Comparison of ENCODE assay signal across 8 cellular contexts in the genomic region with DNA sequence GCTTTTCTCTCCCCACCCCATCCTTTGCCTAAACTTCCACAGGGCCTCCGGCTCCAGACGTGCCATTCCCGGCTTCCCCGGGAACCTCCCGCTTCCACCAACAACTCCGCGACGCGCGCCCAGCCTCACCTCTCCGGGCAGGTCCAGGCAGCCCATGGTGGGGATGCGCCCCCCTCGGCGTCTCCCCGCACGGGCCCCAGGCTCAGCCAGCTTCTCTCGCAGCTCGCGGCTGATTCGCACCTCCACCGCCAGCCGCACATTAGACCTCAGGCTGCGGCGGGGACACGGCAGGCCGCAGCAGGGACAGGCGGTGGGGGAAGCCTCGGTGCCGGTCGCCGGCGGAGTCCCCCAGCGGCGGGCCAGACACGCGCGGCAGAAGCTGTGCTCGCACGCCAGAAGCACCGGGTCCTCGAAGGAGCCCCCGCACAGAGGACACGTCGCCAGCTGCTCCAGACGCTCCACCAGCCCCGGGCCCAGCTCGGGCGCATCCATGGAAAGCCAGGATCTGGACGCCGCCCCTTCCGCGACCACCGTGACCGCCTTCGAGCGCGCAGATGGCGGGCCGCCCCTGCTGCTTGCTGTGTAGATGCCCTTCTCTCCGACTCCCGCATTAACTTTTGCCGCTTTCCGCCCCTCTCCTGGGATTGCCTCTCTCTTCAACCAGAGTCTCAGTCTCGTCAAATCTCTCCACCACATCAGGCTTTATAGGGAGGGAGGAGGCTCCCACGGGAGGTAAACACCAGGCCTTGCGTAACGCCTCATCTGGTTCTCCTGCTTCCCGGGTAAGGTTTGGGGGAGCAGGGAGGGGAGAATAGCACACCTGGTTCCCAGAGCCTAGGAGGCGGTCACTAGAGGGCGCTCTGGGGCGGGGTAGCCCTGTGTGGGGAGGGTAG. TPM values are rescaled to one million over a fixed set of nuclear protein-coding genes. Genes with fewer than 3 reads are reported as not detected.
DNase-seq lines count a peak whose midpoint lies in the region; ATAC-seq, FAIRE-seq and TF ChIP-seq lines count a peak whose summit lies in the region.

A gene with protein sequence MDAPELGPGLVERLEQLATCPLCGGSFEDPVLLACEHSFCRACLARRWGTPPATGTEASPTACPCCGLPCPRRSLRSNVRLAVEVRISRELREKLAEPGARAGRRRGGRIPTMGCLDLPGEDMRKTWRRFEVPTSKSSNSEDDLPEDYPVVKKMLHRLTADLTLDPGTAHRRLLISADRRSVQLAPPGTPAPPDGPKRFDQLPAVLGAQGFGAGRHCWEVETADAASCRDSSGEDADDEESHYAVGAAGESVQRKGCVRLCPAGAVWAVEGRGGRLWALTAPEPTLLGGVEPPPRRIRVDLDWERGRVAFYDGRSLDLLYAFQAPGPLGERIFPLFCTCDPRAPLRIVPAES (minus strand): TSS at position 676 of the 893 bp plus-strand sequence. CDS start 184 bp downstream, at position 492.

- H3K9ac ChIP-seq in DND-41 (ENCODE audit: low read depth, low read length), result 0 out of 2 replicates have a peak within 1 kb of the TSS, but pooled peaks have one; percentile 3

- H3K9me3 ChIP-seq in DND-41 (ENCODE audit: insufficient read depth, low read length, severe bottlenecking) (no peaks in the 10 kb centered on the region), muscle layer of duodenum (ENCODE audit: control insufficient read depth in 1 of 2, low read length in 2 of 2) (no peaks in the 10 kb centered on the region)

- no peaks in the 10 kb centered on the region; the same call in 1 of the 2 replicates for H4K20me1 ChIP-seq in DND-41 (ENCODE audit: insufficient read depth, low read length)

- peaks cover 5% of the 10 kb centered on the region for H3K36me3 ChIP-seq in DND-41 (ENCODE audit: insufficient read depth, low read length)
- no peaks in the 10 kb centered on the region for H3K36me3 ChIP-seq in muscle layer of duodenum (ENCODE audit: control insufficient read depth in 1 of 2, insufficient read depth in 2 of 2, low read length in 2 of 2)

- H3K27me3 ChIP-seq in DND-41 (ENCODE audit: insufficient read depth, low read length, poor library complexity), result no peaks in the 10 kb centered on the region
- peaks cover 29% of the 10 kb centered on the region for H3K27me3 ChIP-seq in muscle layer of duodenum (ENCODE audit: low read depth, low read length)

- H3K4me1 ChIP-seq in DND-41 (ENCODE audit: insufficient read depth, low read length) (peaks cover 36% of the 10 kb centered on the region), muscle layer of duodenum (ENCODE audit: control insufficient read depth in 1 of 2, insufficient read depth in 2 of 2, low read length in 2 of 2) (peaks cover 0 to 28% of the 10 kb centered on the region in 2 donors)

- no peak within 1 kb of the TSS for H2AFZ ChIP-seq in DND-41 (ENCODE audit: low read depth, low read length)

- DNase-seq in DND-41, result no peak
- DNase-seq in NCI-H2171 (lab: John Stamatoyannopoulos, UW), result peak; percentile 54
- peak; percentile 22 for DNase-seq in cerebellum (ENCODE audit: low spot score)
- no peak for DNase-seq in frontal cortex (ENCODE audit: low spot score in 2 of 2)
- DNase-seq in hippocampal formation (lab: John Stamatoyannopoulos, UW), result no peak
- DNase-seq in HK-2 (ENCODE audit: unreplicated experiment), result no peak

- TF ChIP-seq CTCF in DND-41 (IDR thresholded peaks at IDR 0.05; ENCODE audit: borderline replicate concordance, extremely low read depth, low read length, poor library complexity, severe bottlenecking), result peak; percentile 49

- H3K4me3 ChIP-seq in DND-41 (ENCODE audit: low read depth in 1 of 2, low read length in 2 of 2), result no peak within 1 kb of the TSS
- peak within 1 kb of the TSS; percentile 12 to 43 for H3K4me3 ChIP-seq in muscle layer of duodenum (ENCODE audit: low read depth in 1 of 2, low read length in 2 of 2)

- peak within 1 kb of the TSS; percentile 73 for H3K27ac ChIP-seq in DND-41 (ENCODE audit: low read length)
- no peak within 1 kb of the TSS for H3K27ac ChIP-seq in muscle layer of duodenum (ENCODE audit: low read length)

- H3K79me2 ChIP-seq in DND-41 (ENCODE audit: insufficient read depth, low read length), result no peaks in the 10 kb centered on the region

- FAIRE-seq in frontal cortex (lab: Jason Lieb, UNC), result no peak

- no peak within 1 kb of the TSS for H3K4me2 ChIP-seq in DND-41 (ENCODE audit: insufficient read depth, low read length)

- no peak for ATAC-seq in DND-41 (ENCODE audit: insufficient read depth, low read depth)
- no peak for ATAC-seq in GM21390 (IDR thresholded peaks at IDR 0.05; ENCODE audit: unreplicated experiment)

RNA-seq across cellular contexts. Expression of the gene that starts here (rescaled TPM):
- total RNA-seq in cerebellum, result 0.18 TPM
- not detected for total RNA-seq in frontal cortex

Comparison
In these comparisons a context has a peak if more than half of its experiments do, and no peak if none do; other contexts are left out.
1. Peak in DNase-seq in cerebellum; RNA of the gene not detected or under 1 TPM.
2. H3K4me3 ChIP-seq: peak in muscle layer of duodenum (2 of 2); none in DND-41 (0 of 2).